ENCODE assay signal across 23 cellular contexts in the genomic region with DNA sequence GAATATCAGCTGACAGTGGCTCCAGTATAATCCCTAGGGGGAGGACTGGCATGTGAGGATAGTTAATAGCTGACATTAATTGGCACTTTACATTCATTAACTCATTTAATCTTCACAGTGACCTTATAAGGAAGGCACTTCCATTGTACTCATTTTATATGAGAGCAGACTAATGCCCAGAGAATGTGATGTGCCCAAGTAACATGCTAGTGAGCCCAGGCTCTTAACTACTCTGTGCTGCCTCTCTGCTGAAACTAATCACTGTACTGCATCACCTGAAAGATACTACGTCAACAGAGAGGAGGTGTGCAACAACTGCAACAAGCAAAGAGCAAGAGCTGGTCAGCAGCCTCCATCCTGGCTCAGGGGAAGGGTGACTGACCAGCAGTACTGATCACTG. TPM values are rescaled to one million over a fixed set of nuclear protein-coding genes. Genes with fewer than 3 reads are reported as not detected.
DNase-seq lines count a peak whose midpoint lies in the region; ATAC-seq and TF ChIP-seq lines count a peak whose summit lies in the region.
"Had no signal": no experiment of that assay in that cellular context is flagged by ENCODE, and none has a peak within 500 bp of the region (broad histone marks: within the 10 kb centered on the region; RNA-seq: fewer than 3 reads in every experiment).

No MANE protein-coding gene starts in this region.

- H3K4me1 Mint-ChIP-seq in activated T-cell treated with anti-CD3 and anti-CD28 coated beads, Interleukin-2, amount 50 U/mL, for 72 hours (ENCODE audit: low read depth): no peaks in the 10 kb centered on the region

- H3K23ac ChIP-seq in mesenchymal stem cell (ENCODE audit: low read length in 2 of 2): no peak overlapping the region

- TF ChIP-seq CTCF in A673 (conservative IDR thresholded peaks at IDR 0.05; ENCODE audit: low read depth, low read length): no peak

- no peak overlapping the region for H3K18ac ChIP-seq in mesenchymal stem cell (ENCODE audit: low read depth in 1 of 2, low read length in 2 of 2)

- no TSS peak for BruUV-seq in A673 (replicated peaks; lab: Mats Ljungman, UMichigan)

- H3K79me1 ChIP-seq in mesenchymal stem cell (replicated peaks; ENCODE audit: low read length, poor library complexity, severe bottlenecking): peaks cover 5% of the 10 kb centered on the region

- no peak overlapping the region for H3K27ac Mint-ChIP-seq in activated T-cell treated with anti-CD3 and anti-CD28 coated beads, Interleukin-2, amount 50 U/mL, for 72 hours
- H3K27ac Mint-ChIP-seq: CD4-positive, alpha-beta T cell had no signal

- no peaks in the 10 kb centered on the region for H3K9me3 Mint-ChIP-seq in activated T-cell treated with anti-CD3 and anti-CD28 coated beads, Interleukin-2, amount 50 U/mL, for 72 hours
- H3K9me3 Mint-ChIP-seq: CD4-positive, alpha-beta T cell had no signal

- intact Hi-C loops in A673 (cut with micrococcal nuclease; ENCODE audit: unreplicated experiment): no loop called here
- intact Hi-C loops in right cardiac atrium (cut with DNase I): loop anchor here in 1 of 4 donors (5.0 kb wide), 1 partner anchor 38 kb away; a partner anchor contains a TSS

- peak overlapping the region; percentile 34 for H4K91ac ChIP-seq in mesenchymal stem cell (ENCODE audit: low read length)

- no peak overlapping the region for H3K4me3 Mint-ChIP-seq in activated T-cell treated with anti-CD3 and anti-CD28 coated beads, Interleukin-2, amount 50 U/mL, for 72 hours
- H3K4me3 Mint-ChIP-seq: CD4-positive, alpha-beta T cell had no signal

- H3K4me2 ChIP-seq in mesenchymal stem cell (ENCODE audit: low read length, poor library complexity, severe bottlenecking): no peak overlapping the region
- H3K4me2 ChIP-seq: BLaER1 had no signal

- H3K9me3 ChIP-seq in A673 (ENCODE audit: low read depth, low read length, poor library complexity, severe bottlenecking) (no peaks in the 10 kb centered on the region), mesenchymal stem cell (ENCODE audit: control insufficient read depth, low read length) (no peaks in the 10 kb centered on the region), right cardiac atrium (ENCODE audit: control insufficient read depth, low read length) (no peaks in the 10 kb centered on the region)
- H3K9me3 ChIP-seq: BLaER1, HAP-1, MG63 had no signal

- H3K14ac ChIP-seq in mesenchymal stem cell (ENCODE audit: low read length in 2 of 2): no peak overlapping the region

- POLR2A ChIA-PET in A673 (lab: Charles Lee; ENCODE audit: low non-redundant PET): no interaction called here

- no peak overlapping the region for H2BK15ac ChIP-seq in mesenchymal stem cell (ENCODE audit: low read depth, poor library complexity, severe bottlenecking)

- H3K27ac ChIP-seq in A673 (ENCODE audit: low read depth, low read length, poor library complexity, severe bottlenecking) (no peak overlapping the region), mesenchymal stem cell (ENCODE audit: low read length, poor library complexity, severe bottlenecking) (no peak overlapping the region), right cardiac atrium (ENCODE audit: low read length) (no peak overlapping the region)
- H3K27ac ChIP-seq: BLaER1, SK-N-MC had no signal

- no peak overlapping the region for H2AK5ac ChIP-seq in mesenchymal stem cell (ENCODE audit: low read length, severe bottlenecking)

- H3K27me3 ChIP-seq in A673 (replicated peaks; ENCODE audit: insufficient read depth, low read depth, low read length, poor library complexity) (no peaks in the 10 kb centered on the region), mesenchymal stem cell (ENCODE audit: control insufficient read depth in 1 of 2, insufficient read depth in 1 of 2, low read length in 2 of 2) (no peaks in the 10 kb centered on the region), right cardiac atrium (ENCODE audit: control insufficient read depth, insufficient read depth) (no peaks in the 10 kb centered on the region)
- H3K27me3 ChIP-seq: BLaER1, MG63 had no signal

- no peaks in the 10 kb centered on the region for H3K27me3 Mint-ChIP-seq in activated T-cell treated with anti-CD3 and anti-CD28 coated beads, Interleukin-2, amount 50 U/mL, for 72 hours (ENCODE audit: low read depth)
- H3K27me3 Mint-ChIP-seq: CD4-positive, alpha-beta T cell had no signal

- CTCF ChIA-PET in A673 (lab: Charles Lee): no interaction called here

- WGBS in mesenchymal stem cell: 78% methylated on average over 1 of the region's 1 CpG
- 88% methylated on average over 1 of the region's 1 CpG for WGBS in right cardiac atrium

- H2BK120ac ChIP-seq in mesenchymal stem cell (ENCODE audit: low read depth, low read length): no peak overlapping the region

- H2BK12ac ChIP-seq in mesenchymal stem cell (ENCODE audit: low read length in 2 of 2): no peak overlapping the region

- H3K4me3 ChIP-seq in A673 (ENCODE audit: low read depth, low read length, poor library complexity, severe bottlenecking) (no peak overlapping the region), mesenchymal stem cell (ENCODE audit: insufficient read depth in 1 of 2, low read depth in 1 of 2, low read length in 2 of 2) (no peak overlapping the region), right cardiac atrium (ENCODE audit: low read length) (no peak overlapping the region)
- H3K4me3 ChIP-seq: BLaER1, HAP-1, MG63, SK-N-MC had no signal

- peaks cover 9% of the 10 kb centered on the region for H3K4me1 ChIP-seq in A673 (ENCODE audit: insufficient read depth, low read length, poor library complexity, severe bottlenecking)
- H3K4me1 ChIP-seq in mesenchymal stem cell (ENCODE audit: control insufficient read depth, insufficient read depth, low read depth, low read length): peaks cover 2% of the 10 kb centered on the region
- no peaks in the 10 kb centered on the region for H3K4me1 ChIP-seq in right cardiac atrium (ENCODE audit: control insufficient read depth, insufficient read depth, low read length)
- H3K4me1 ChIP-seq: BLaER1, HAP-1 had no signal

- no peak overlapping the region for H4K8ac ChIP-seq in mesenchymal stem cell (ENCODE audit: low read length)

- no peak overlapping the region for H2BK5ac ChIP-seq in mesenchymal stem cell (ENCODE audit: low read depth, low read length, poor library complexity, severe bottlenecking)

- peaks cover 0 to 7% of the 10 kb centered on the region in 2 donors for H3K36me3 Mint-ChIP-seq in activated T-cell treated with anti-CD3 and anti-CD28 coated beads, Interleukin-2, amount 50 U/mL, for 72 hours (ENCODE audit: insufficient read depth in 2 of 2)

- no peak for ATAC-seq in GM19328 (IDR thresholded peaks at IDR 0.05; ENCODE audit: unreplicated experiment)
- ATAC-seq in activated T-cell treated with anti-CD3 and anti-CD28 coated beads, Interleukin-2, amount 50 U/mL, for 72 hours (replicated peaks in 1 of 2): no peak
- ATAC-seq in right cardiac atrium: no peak

- H3K9ac ChIP-seq in mesenchymal stem cell (ENCODE audit: low read length): no peak overlapping the region
- H3K9ac ChIP-seq: BLaER1 had no signal

- no peak overlapping the region for H2AFZ ChIP-seq in mesenchymal stem cell (ENCODE audit: low read depth, low read length)

- H3K36me3 ChIP-seq in A673 (ENCODE audit: insufficient read depth, low read length, poor library complexity, severe bottlenecking) (no peaks in the 10 kb centered on the region), mesenchymal stem cell (ENCODE audit: control insufficient read depth in 1 of 2, insufficient read depth in 2 of 2, low read depth in 1 of 2, low read length in 2 of 2) (peaks cover 0 to 8% of the 10 kb centered on the region in 2 experiments)
- H3K36me3 ChIP-seq: HAP-1, MG63 had no signal

- no peak overlapping the region for H3K4ac ChIP-seq in mesenchymal stem cell (ENCODE audit: low read depth in 1 of 2, low read length in 2 of 2)

- DNase-seq in A673 (ENCODE audit: low spot score) (peak; percentile 22), NCI-H82 (lab: John Stamatoyannopoulos, UW) (peak; percentile 78), astrocyte of the hippocampus (ENCODE audit: low read depth, low spot score) (peak; percentile 26), mesenchymal stem cell (no peak), right cardiac atrium (no peak)
- DNase-seq in effector CD4-positive, alpha-beta T cell: no peak
- DNase-seq in activated T-cell treated with anti-CD3 and anti-CD28 coated beads, Interleukin-2, amount 50 U/mL, for 72 hours: no peak
- DNase-seq: ACHN; CD4-positive, alpha-beta T cell; COR-L47; DMS79; MG63; NCI-H1092; NCI-H146; NCI-H2029 treated with DMSO at 0.1 percent for 48 hours; NCI-H2171 treated with DMSO at 0.1 percent for 48 hours; NCI-H524 treated with DMSO at 0.1 percent for 48 hours; RPMI8226; SHP77 treated with DMSO at 0.1 percent for 48 hours had no signal

RNA-seq across cellular contexts. Expression of a gene that starts 40.1 kb away (rescaled TPM):
- 13.2 and 14.3 TPM in 2 replicates for total RNA-seq in A673 (2021)
- polyA plus RNA-seq in mesenchymal stem cell (2013, experiment 1 of 2): 4.8 TPM
- 4.8 TPM for polyA plus RNA-seq in mesenchymal stem cell (2013, experiment 2 of 2)
- total RNA-seq in activated T-cell treated with anti-CD3 and anti-CD28 coated beads, Interleukin-2, amount 50 U/mL, for 72 hours: 10 to 100 TPM in 1 of 2 donors, 1 to 10 TPM in 1; 6.7 to 10.6 TPM
- total RNA-seq in right cardiac atrium: 1 to 10 TPM; 3.3 to 5.2 (median 4.0) TPM
- 2.5 TPM for polyA plus RNA-seq in right cardiac atrium

RNA-seq across cellular contexts. Expression of a gene that starts 41.4 kb away (rescaled TPM):
- 30.8 and 33.8 TPM in 2 replicates for total RNA-seq in A673 (2021)
- 6.7 TPM for polyA plus RNA-seq in mesenchymal stem cell (2013, experiment 1 of 2)
- polyA plus RNA-seq in mesenchymal stem cell (2013, experiment 2 of 2): 6.9 TPM
- total RNA-seq in activated T-cell treated with anti-CD3 and anti-CD28 coated beads, Interleukin-2, amount 50 U/mL, for 72 hours: 10 to 100 TPM; 53.8 to 64.3 TPM
- 10 to 100 TPM in 1 of 4 donors, 1 to 10 TPM in 3; 7.8 to 13.1 (median 8.8) TPM for total RNA-seq in right cardiac atrium
- 5.4 TPM for polyA plus RNA-seq in right cardiac atrium

Comparison
In these comparisons a context has a peak if more than half of its experiments do, and no peak if none do; other contexts are left out.
1. DNase-seq: peak in A673 (single experiment), NCI-H82 (single experiment) and astrocyte of the hippocampus (single experiment); none in mesenchymal stem cell (single experiment), effector CD4-positive, alpha-beta T cell (single experiment), activated T-cell treated with anti-CD3 and anti-CD28 coated beads, Interleukin-2, amount 50 U/mL, for 72 hours (0 of 2) and right cardiac atrium (0 of 3).